In genomic region chrX:121135488-121136207, GRCh38 we compare ENCODE assay signal across 1 cellular context.
TF ChIP-seq lines count a peak whose summit lies in the region.

No MANE protein-coding gene starts in this region.

TF ChIP-seq in HepG2, 621 proteins besides CTCF, POLR2A, EP300 and RAD21 (continued from another document):
- TF ChIP-seq, protein P1, sequence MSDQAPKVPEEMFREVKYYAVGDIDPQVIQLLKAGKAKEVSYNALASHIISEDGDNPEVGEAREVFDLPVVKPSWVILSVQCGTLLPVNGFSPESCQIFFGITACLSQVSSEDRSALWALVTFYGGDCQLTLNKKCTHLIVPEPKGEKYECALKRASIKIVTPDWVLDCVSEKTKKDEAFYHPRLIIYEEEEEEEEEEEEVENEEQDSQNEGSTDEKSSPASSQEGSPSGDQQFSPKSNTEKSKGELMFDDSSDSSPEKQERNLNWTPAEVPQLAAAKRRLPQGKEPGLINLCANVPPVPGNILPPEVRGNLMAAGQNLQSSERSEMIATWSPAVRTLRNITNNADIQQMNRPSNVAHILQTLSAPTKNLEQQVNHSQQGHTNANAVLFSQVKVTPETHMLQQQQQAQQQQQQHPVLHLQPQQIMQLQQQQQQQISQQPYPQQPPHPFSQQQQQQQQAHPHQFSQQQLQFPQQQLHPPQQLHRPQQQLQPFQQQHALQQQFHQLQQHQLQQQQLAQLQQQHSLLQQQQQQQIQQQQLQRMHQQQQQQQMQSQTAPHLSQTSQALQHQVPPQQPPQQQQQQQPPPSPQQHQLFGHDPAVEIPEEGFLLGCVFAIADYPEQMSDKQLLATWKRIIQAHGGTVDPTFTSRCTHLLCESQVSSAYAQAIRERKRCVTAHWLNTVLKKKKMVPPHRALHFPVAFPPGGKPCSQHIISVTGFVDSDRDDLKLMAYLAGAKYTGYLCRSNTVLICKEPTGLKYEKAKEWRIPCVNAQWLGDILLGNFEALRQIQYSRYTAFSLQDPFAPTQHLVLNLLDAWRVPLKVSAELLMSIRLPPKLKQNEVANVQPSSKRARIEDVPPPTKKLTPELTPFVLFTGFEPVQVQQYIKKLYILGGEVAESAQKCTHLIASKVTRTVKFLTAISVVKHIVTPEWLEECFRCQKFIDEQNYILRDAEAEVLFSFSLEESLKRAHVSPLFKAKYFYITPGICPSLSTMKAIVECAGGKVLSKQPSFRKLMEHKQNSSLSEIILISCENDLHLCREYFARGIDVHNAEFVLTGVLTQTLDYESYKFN (CRISPR knock-in tag; conservative IDR thresholded peaks at IDR 0.05), result no peak
- TF ChIP-seq SP4 (CRISPR knock-in tag; IDR thresholded peaks at IDR 0.05), result no peak
- TF ChIP-seq ATM (IDR thresholded peaks at IDR 0.05; ENCODE audit: borderline replicate concordance), result no peak
- TF ChIP-seq ARHGAP35 (CRISPR knock-in tag; IDR thresholded peaks at IDR 0.05; ENCODE audit: borderline replicate concordance), result no peak
- TF ChIP-seq ZBTB46 (CRISPR knock-in tag; IDR thresholded peaks at IDR 0.05; ENCODE audit: borderline replicate concordance), result no peak
- TF ChIP-seq ELF3 (CRISPR knock-in tag; IDR thresholded peaks at IDR 0.05), result no peak
- no peak for TF ChIP-seq ZNF280B (CRISPR knock-in tag; IDR thresholded peaks at IDR 0.05; ENCODE audit: borderline replicate concordance)
- no peak for TF ChIP-seq DNMT1 (CRISPR knock-in tag; IDR thresholded peaks at IDR 0.05)
- TF ChIP-seq ZNF609 (CRISPR knock-in tag; IDR thresholded peaks at IDR 0.05; ENCODE audit: borderline replicate concordance), result no peak
- no peak for TF ChIP-seq ZSCAN21 (CRISPR knock-in tag; IDR thresholded peaks at IDR 0.05; ENCODE audit: borderline replicate concordance)
